Comparison of ENCODE assay signal across 40 cellular contexts in genomic region chr16:1204941-1205340, GRCh38. TPM values are rescaled to one million over a fixed set of nuclear protein-coding genes. Genes with fewer than 3 reads are reported as not detected.
"Had no signal": no experiment of that assay in that cellular context is flagged by ENCODE, and none has a peak within 500 bp of the region (broad histone marks: within the 10 kb centered on the region; RNA-seq: fewer than 3 reads in every experiment).

No MANE protein-coding gene starts in this region.

- H3K4me1 ChIP-seq: adrenal gland, ascending aorta, body of pancreas, breast epithelium, colonic mucosa had no signal

- H3K9me3 Mint-ChIP-seq: activated naive CD4-positive, alpha-beta T cell treated with anti-CD3 and anti-CD28 coated beads for 36 hours; activated naive CD4-positive, alpha-beta T cell treated with anti-CD3 and anti-CD28 coated beads, Interleukin-2, amount 50 U/mL, for 24 hours; activated naive CD8-positive, alpha-beta T cell treated with anti-CD3 and anti-CD28 coated beads for 36 hours; activated naive CD8-positive, alpha-beta T cell treated with anti-CD3 and anti-CD28 coated beads, Interleukin-2, amount 50 U/mL, for 24 hours; activated T-cell treated with anti-CD3 and anti-CD28 coated beads, Interleukin-2, amount 50 U/mL, for 72 hours; activated T-helper 1 cell treated with anti-CD3 and anti-CD28 coated beads, Interleukin-12 subunit alpha, Interleukin-12 subunit beta, Interleukin-2, Interleukin-4 antibody, amounts not matched to agents 30 ng/mL and 10 ng/mL and 1 ng/mL, durations not matched to agents 14 hours and 24 hours and 36 hours; activated T-helper 17 cell treated with anti-CD3 and anti-CD28 coated beads, Interleukin-2, amount 50 U/mL, for 72 hours; activated T-helper 2 cell treated with anti-CD3 and anti-CD28 coated beads, Interferon-gamma antibody, Interleukin-2, Interleukin-4, amounts not matched to agents 10 μg/mL and 5 μg/mL and 100 μg/mL, durations not matched to agents 14 hours and 24 hours and 36 hours; brain had no signal

- ATAC-seq: activated naive CD4-positive, alpha-beta T cell treated with anti-CD3 and anti-CD28 coated beads, Interleukin-2, amount 50 U/mL, for 72 hours; activated naive CD8-positive, alpha-beta T cell treated with anti-CD3 and anti-CD28 coated beads, Interleukin-2, amount 50 U/mL, for 24 hours; activated T-cell treated with anti-CD3 and anti-CD28 coated beads, Interleukin-2, amount 50 U/mL, for 72 hours; activated T-helper 17 cell treated with anti-CD3 and anti-CD28 coated beads, Interleukin-2, amount 50 U/mL, for 72 hours; body of pancreas had no signal

- H3K9me3 ChIP-seq: adrenal gland, ascending aorta, body of pancreas, breast epithelium, colonic mucosa had no signal

- H3K4me1 Mint-ChIP-seq: activated naive CD4-positive, alpha-beta T cell treated with anti-CD3 and anti-CD28 coated beads, Interleukin-2, amount 50 U/mL, for 24 hours; activated naive CD8-positive, alpha-beta T cell treated with anti-CD3 and anti-CD28 coated beads for 36 hours; activated naive CD8-positive, alpha-beta T cell treated with anti-CD3 and anti-CD28 coated beads, Interleukin-2, amount 10 ng/mL, durations not matched to agents 7 days and 5 days; activated naive CD8-positive, alpha-beta T cell treated with anti-CD3 and anti-CD28 coated beads, Interleukin-2, amount 50 U/mL, for 24 hours; activated T-helper 17 cell treated with anti-CD3 and anti-CD28 coated beads, Interleukin-2, amount 50 U/mL, for 72 hours; brain had no signal

- H3K36me3 ChIP-seq: adrenal gland, ascending aorta, breast epithelium, colonic mucosa had no signal

- H3K4me3 ChIP-seq: adrenal gland, ascending aorta, body of pancreas, breast epithelium, cardiac muscle cell, colonic mucosa had no signal

- H3K4me3 Mint-ChIP-seq: activated naive CD4-positive, alpha-beta T cell treated with anti-CD3 and anti-CD28 coated beads for 36 hours; activated naive CD4-positive, alpha-beta T cell treated with anti-CD3 and anti-CD28 coated beads, Interleukin-2, amount 10 ng/mL, durations not matched to agents 7 days and 5 days; activated naive CD4-positive, alpha-beta T cell treated with anti-CD3 and anti-CD28 coated beads, Interleukin-2, amount 50 U/mL, for 24 hours; activated naive CD8-positive, alpha-beta T cell; activated naive CD8-positive, alpha-beta T cell treated with anti-CD3 and anti-CD28 coated beads for 36 hours; activated naive CD8-positive, alpha-beta T cell treated with anti-CD3 and anti-CD28 coated beads, Interleukin-2, amount 10 ng/mL, durations not matched to agents 7 days and 5 days; activated naive CD8-positive, alpha-beta T cell treated with anti-CD3 and anti-CD28 coated beads, Interleukin-2, amount 50 U/mL, for 24 hours; activated T-cell treated with anti-CD3 and anti-CD28 coated beads, Interleukin-2, amount 50 U/mL, for 72 hours; activated T-helper 1 cell treated with anti-CD3 and anti-CD28 coated beads, Interleukin-12 subunit alpha, Interleukin-12 subunit beta, Interleukin-2, Interleukin-4 antibody, amounts not matched to agents 30 ng/mL and 10 ng/mL and 1 ng/mL, durations not matched to agents 14 hours and 24 hours and 36 hours; activated T-helper 17 cell treated with anti-CD3 and anti-CD28 coated beads, Interleukin-2, amount 50 U/mL, for 72 hours; brain; central memory CD8-positive, alpha-beta T cell had no signal

- H3K27ac ChIP-seq: adrenal gland, ascending aorta, body of pancreas, brain microvascular endothelial cell, breast epithelium, cardiac muscle cell, colonic mucosa had no signal

- H3K27ac Mint-ChIP-seq: activated naive CD4-positive, alpha-beta T cell treated with anti-CD3 and anti-CD28 coated beads for 36 hours; activated naive CD4-positive, alpha-beta T cell treated with anti-CD3 and anti-CD28 coated beads, Interleukin-2, amount 10 ng/mL, durations not matched to agents 7 days and 5 days; activated naive CD4-positive, alpha-beta T cell treated with anti-CD3 and anti-CD28 coated beads, Interleukin-2, amount 50 U/mL, for 24 hours; activated naive CD8-positive, alpha-beta T cell; activated naive CD8-positive, alpha-beta T cell treated with anti-CD3 and anti-CD28 coated beads for 36 hours; activated naive CD8-positive, alpha-beta T cell treated with anti-CD3 and anti-CD28 coated beads, Interleukin-2, amount 10 ng/mL, durations not matched to agents 7 days and 5 days; activated naive CD8-positive, alpha-beta T cell treated with anti-CD3 and anti-CD28 coated beads, Interleukin-2, amount 50 U/mL, for 24 hours; activated T-cell treated with anti-CD3 and anti-CD28 coated beads, Interleukin-2, amount 50 U/mL, for 72 hours; activated T-helper 1 cell treated with anti-CD3 and anti-CD28 coated beads, Interleukin-12 subunit alpha, Interleukin-12 subunit beta, Interleukin-2, Interleukin-4 antibody, amounts not matched to agents 30 ng/mL and 10 ng/mL and 1 ng/mL, durations not matched to agents 14 hours and 24 hours and 36 hours; activated T-helper 17 cell treated with anti-CD3 and anti-CD28 coated beads, Interleukin-2, amount 50 U/mL, for 72 hours; activated T-helper 2 cell treated with anti-CD3 and anti-CD28 coated beads, Interferon-gamma antibody, Interleukin-2, Interleukin-4, amounts not matched to agents 10 μg/mL and 5 μg/mL and 100 μg/mL, durations not matched to agents 14 hours and 24 hours and 36 hours; brain had no signal

- DNase-seq: activated effector memory CD4-positive, alpha-beta T cell treated with anti-CD3 and anti-CD28 coated beads, Interleukin-2, amount 50 U/mL, for 16 hours; activated effector memory CD4-positive, alpha-beta T cell treated with Interleukin-2 at 50 U/mL for 16 hours; activated gamma-delta T cell; activated gamma-delta T cell treated with Interleukin-2 at 50 U/mL for 16 hours; activated naive CD4-positive, alpha-beta T cell; activated naive CD4-positive, alpha-beta T cell treated with anti-CD3 and anti-CD28 coated beads for 36 hours; activated naive CD4-positive, alpha-beta T cell treated with anti-CD3 and anti-CD28 coated beads, Interleukin-2, amount 10 ng/mL, durations not matched to agents 7 days and 5 days; activated naive CD4-positive, alpha-beta T cell treated with anti-CD3 and anti-CD28 coated beads, Interleukin-2, amount 50 U/mL, for 16 hours; activated naive CD4-positive, alpha-beta T cell treated with Interleukin-2 at 50 U/mL for 16 hours; activated naive CD8-positive, alpha-beta T cell treated with anti-CD3 and anti-CD28 coated beads for 36 hours; activated naive CD8-positive, alpha-beta T cell treated with anti-CD3 and anti-CD28 coated beads, Interleukin-2, amount 10 ng/mL, durations not matched to agents 7 days and 5 days; activated naive CD8-positive, alpha-beta T cell treated with anti-CD3 and anti-CD28 coated beads, Interleukin-2, amount 50 U/mL, for 24 hours; activated T-cell treated with anti-CD3 and anti-CD28 coated beads, Interleukin-2, amount 50 U/mL, for 48 hours; activated T-cell treated with anti-CD3 and anti-CD28 coated beads, Interleukin-2, amount 50 U/mL, for 72 hours; adrenal gland; amniotic stem cell; amygdala; anterior cingulate cortex; aorta; body of pancreas; brain microvascular endothelial cell; central memory CD4-positive, alpha-beta T cell; cerebellar nuclear complex; colonic mucosa had no signal

- H3K27me3 ChIP-seq: adrenal gland, ascending aorta, body of pancreas, brain microvascular endothelial cell, cardiac muscle cell, colonic mucosa had no signal

- H3K36me3 Mint-ChIP-seq: activated naive CD4-positive, alpha-beta T cell treated with anti-CD3 and anti-CD28 coated beads, Interleukin-2, amount 10 ng/mL, durations not matched to agents 7 days and 5 days; activated naive CD4-positive, alpha-beta T cell treated with anti-CD3 and anti-CD28 coated beads, Interleukin-2, amount 50 U/mL, for 24 hours; activated naive CD4-positive, alpha-beta T cell treated with anti-CD3 and anti-CD28 coated beads, Interleukin-2, amount 50 U/mL, for 72 hours; activated naive CD8-positive, alpha-beta T cell; activated naive CD8-positive, alpha-beta T cell treated with anti-CD3 and anti-CD28 coated beads for 36 hours; activated naive CD8-positive, alpha-beta T cell treated with anti-CD3 and anti-CD28 coated beads, Interleukin-2, amount 10 ng/mL, durations not matched to agents 7 days and 5 days had no signal

- H3K27me3 Mint-ChIP-seq: activated naive CD4-positive, alpha-beta T cell treated with anti-CD3 and anti-CD28 coated beads, Interleukin-2, amount 10 ng/mL, durations not matched to agents 7 days and 5 days; activated naive CD4-positive, alpha-beta T cell treated with anti-CD3 and anti-CD28 coated beads, Interleukin-2, amount 50 U/mL, for 24 hours; activated naive CD8-positive, alpha-beta T cell; activated naive CD8-positive, alpha-beta T cell treated with anti-CD3 and anti-CD28 coated beads for 36 hours; activated naive CD8-positive, alpha-beta T cell treated with anti-CD3 and anti-CD28 coated beads, Interleukin-2, amount 10 ng/mL, durations not matched to agents 7 days and 5 days; activated naive CD8-positive, alpha-beta T cell treated with anti-CD3 and anti-CD28 coated beads, Interleukin-2, amount 50 U/mL, for 24 hours; activated T-helper 17 cell treated with anti-CD3 and anti-CD28 coated beads, Interleukin-2, amount 50 U/mL, for 72 hours; brain; central memory CD8-positive, alpha-beta T cell had no signal

RNA-seq across cellular contexts. Expression of gene TPSG1, which starts 20.1 kb away (rescaled TPM):
- total RNA-seq: activated naive CD4-positive, alpha-beta T cell treated with anti-CD3 and anti-CD28 coated beads for 36 hours; activated naive CD4-positive, alpha-beta T cell treated with anti-CD3 and anti-CD28 coated beads, Interleukin-2, amount 50 U/mL, for 72 hours; activated naive CD8-positive, alpha-beta T cell treated with anti-CD3 and anti-CD28 coated beads for 36 hours; activated naive CD8-positive, alpha-beta T cell treated with anti-CD3 and anti-CD28 coated beads, Interleukin-2, amount 10 ng/mL, durations not matched to agents 7 days and 5 days; activated T-helper 1 cell treated with anti-CD3 and anti-CD28 coated beads, Interleukin-12 subunit alpha, Interleukin-12 subunit beta, Interleukin-2, Interleukin-4 antibody, amounts not matched to agents 30 ng/mL and 10 ng/mL and 1 ng/mL, durations not matched to agents 14 hours and 24 hours and 36 hours; activated T-helper 17 cell treated with anti-CD3 and anti-CD28 coated beads, Interleukin-2, amount 50 U/mL, for 72 hours; activated T-helper 2 cell treated with anti-CD3 and anti-CD28 coated beads, Interferon-gamma antibody, Interleukin-2, Interleukin-4, amounts not matched to agents 10 μg/mL and 5 μg/mL and 100 μg/mL, durations not matched to agents 14 hours and 24 hours and 36 hours; ascending aorta; astrocyte; body of pancreas; bronchial epithelial cell; cardiac muscle cell; cardiac septum; cerebellum; chondrocyte had no signal

RNA-seq across cellular contexts. Expression of gene TPSB2, which starts 25.0 kb away (rescaled TPM):
- total RNA-seq: activated naive CD4-positive, alpha-beta T cell treated with anti-CD3 and anti-CD28 coated beads for 36 hours; activated naive CD8-positive, alpha-beta T cell treated with anti-CD3 and anti-CD28 coated beads for 36 hours; activated naive CD8-positive, alpha-beta T cell treated with anti-CD3 and anti-CD28 coated beads, Interleukin-2, amount 10 ng/mL, durations not matched to agents 7 days and 5 days; activated T-helper 1 cell treated with anti-CD3 and anti-CD28 coated beads, Interleukin-12 subunit alpha, Interleukin-12 subunit beta, Interleukin-2, Interleukin-4 antibody, amounts not matched to agents 30 ng/mL and 10 ng/mL and 1 ng/mL, durations not matched to agents 14 hours and 24 hours and 36 hours; activated T-helper 17 cell treated with anti-CD3 and anti-CD28 coated beads, Interleukin-2, amount 50 U/mL, for 72 hours; activated T-helper 2 cell treated with anti-CD3 and anti-CD28 coated beads, Interferon-gamma antibody, Interleukin-2, Interleukin-4, amounts not matched to agents 10 μg/mL and 5 μg/mL and 100 μg/mL, durations not matched to agents 14 hours and 24 hours and 36 hours; ascending aorta; astrocyte; bronchial epithelial cell; cardiac muscle cell; cerebellum; chondrocyte had no signal

RNA-seq across cellular contexts. Expression of gene TPSAB1, which starts 35.6 kb away (rescaled TPM):
- total RNA-seq: activated naive CD4-positive, alpha-beta T cell treated with anti-CD3 and anti-CD28 coated beads for 36 hours; activated naive CD8-positive, alpha-beta T cell treated with anti-CD3 and anti-CD28 coated beads for 36 hours; activated naive CD8-positive, alpha-beta T cell treated with anti-CD3 and anti-CD28 coated beads, Interleukin-2, amount 10 ng/mL, durations not matched to agents 7 days and 5 days; activated T-helper 1 cell treated with anti-CD3 and anti-CD28 coated beads, Interleukin-12 subunit alpha, Interleukin-12 subunit beta, Interleukin-2, Interleukin-4 antibody, amounts not matched to agents 30 ng/mL and 10 ng/mL and 1 ng/mL, durations not matched to agents 14 hours and 24 hours and 36 hours; activated T-helper 2 cell treated with anti-CD3 and anti-CD28 coated beads, Interferon-gamma antibody, Interleukin-2, Interleukin-4, amounts not matched to agents 10 μg/mL and 5 μg/mL and 100 μg/mL, durations not matched to agents 14 hours and 24 hours and 36 hours; astrocyte; bronchial epithelial cell; cardiac muscle cell; chondrocyte had no signal

RNA-seq across cellular contexts. Expression of gene TPSD1, which starts 50.9 kb away (rescaled TPM):
- total RNA-seq: activated naive CD4-positive, alpha-beta T cell treated with anti-CD3 and anti-CD28 coated beads for 36 hours; activated naive CD4-positive, alpha-beta T cell treated with anti-CD3 and anti-CD28 coated beads, Interleukin-2, amount 50 U/mL, for 72 hours; activated naive CD8-positive, alpha-beta T cell treated with anti-CD3 and anti-CD28 coated beads for 36 hours; activated naive CD8-positive, alpha-beta T cell treated with anti-CD3 and anti-CD28 coated beads, Interleukin-2, amount 10 ng/mL, durations not matched to agents 7 days and 5 days; activated T-cell treated with anti-CD3 and anti-CD28 coated beads, Interleukin-2, amount 50 U/mL, for 72 hours; activated T-helper 1 cell treated with anti-CD3 and anti-CD28 coated beads, Interleukin-12 subunit alpha, Interleukin-12 subunit beta, Interleukin-2, Interleukin-4 antibody, amounts not matched to agents 30 ng/mL and 10 ng/mL and 1 ng/mL, durations not matched to agents 14 hours and 24 hours and 36 hours; activated T-helper 17 cell treated with anti-CD3 and anti-CD28 coated beads, Interleukin-2, amount 50 U/mL, for 72 hours; activated T-helper 2 cell treated with anti-CD3 and anti-CD28 coated beads, Interferon-gamma antibody, Interleukin-2, Interleukin-4, amounts not matched to agents 10 μg/mL and 5 μg/mL and 100 μg/mL, durations not matched to agents 14 hours and 24 hours and 36 hours; adrenal gland; aorta; astrocyte; bronchial epithelial cell; cardiac muscle cell; cardiac septum; cerebellum; chondrocyte had no signal

RNA-seq across cellular contexts. Expression of gene CACNA1H, which starts 52.0 kb away (rescaled TPM):
- total RNA-seq: bronchial epithelial cell had no signal
